1 cellular context compared by ENCODE assay signal in the genomic region with DNA sequence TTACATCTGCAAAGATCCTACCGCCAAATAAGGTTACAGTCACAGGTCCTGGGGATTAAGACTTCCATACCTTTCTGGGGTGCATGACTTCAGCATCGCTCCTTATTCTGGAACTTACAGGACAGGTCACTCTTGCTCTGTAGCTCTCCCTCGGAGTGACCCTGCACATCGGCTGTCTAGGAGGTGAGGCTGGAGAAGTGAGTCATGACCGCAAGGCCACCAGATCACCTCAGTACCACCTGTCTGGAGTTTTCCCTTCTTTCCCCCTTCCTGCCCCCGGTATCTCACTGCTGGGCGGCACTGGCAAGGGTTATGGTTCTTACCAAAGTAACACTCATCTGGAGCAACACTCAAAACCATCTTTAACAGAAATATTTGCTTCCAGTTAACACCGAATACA.
A peak's percentile ranks its signal among the peaks of the same experiment; 100 is the strongest.
TF ChIP-seq lines count a peak whose summit lies in the region.

No MANE protein-coding gene starts in this region.

TF ChIP-seq in A549, 52 proteins besides CTCF, POLR2A, EP300 and RAD21:
- TF ChIP-seq JUN (IDR thresholded peaks at IDR 0.05) (no peak), FOSL2 (IDR thresholded peaks at IDR 0.05) (no peak), FOSL2 (CRISPR knock-in tag; IDR thresholded peaks at IDR 0.05) (0 out of 2 replicates have a peak, but pooled peaks have one; percentile 31)
